Comparison of ENCODE assay signal across 8 cellular contexts in genomic region chr6:47413752-47414516, GRCh38.
DNase-seq lines count a peak whose midpoint lies in the region; ATAC-seq lines count a peak whose summit lies in the region.

No MANE protein-coding gene starts in this region.

- CTCF ChIA-PET in activated naive CD4-positive, alpha-beta T cell treated with anti-CD3 and anti-CD28 coated beads, Interleukin-2, amount 10 ng/mL, durations not matched to agents 7 days and 5 days (lab: Charles Lee) = interaction anchor here (0.6 to 4.0 kb wide), 11 partner anchors 9 to 630 kb away, joined by 3 to 30 read pairs (median 5); partner anchors contain the start of genes CD2AP and OPN5

- peaks cover 32% of the 10 kb centered on the region for H3K4me1 Mint-ChIP-seq in activated naive CD4-positive, alpha-beta T cell treated with anti-CD3 and anti-CD28 coated beads, Interleukin-2, amount 10 ng/mL, durations not matched to agents 7 days and 5 days

- H3K9me3 Mint-ChIP-seq in activated naive CD4-positive, alpha-beta T cell treated with anti-CD3 and anti-CD28 coated beads, Interleukin-2, amount 10 ng/mL, durations not matched to agents 7 days and 5 days = peaks cover 4% of the 10 kb centered on the region

- peaks cover 4% of the 10 kb centered on the region for H3K36me3 Mint-ChIP-seq in activated naive CD4-positive, alpha-beta T cell treated with anti-CD3 and anti-CD28 coated beads, Interleukin-2, amount 10 ng/mL, durations not matched to agents 7 days and 5 days

- peak overlapping the region; percentile 95 for H3K27ac Mint-ChIP-seq in activated naive CD4-positive, alpha-beta T cell treated with anti-CD3 and anti-CD28 coated beads, Interleukin-2, amount 10 ng/mL, durations not matched to agents 7 days and 5 days

- peaks cover 6% of the 10 kb centered on the region for H3K27me3 Mint-ChIP-seq in activated naive CD4-positive, alpha-beta T cell treated with anti-CD3 and anti-CD28 coated beads, Interleukin-2, amount 10 ng/mL, durations not matched to agents 7 days and 5 days

- ATAC-seq in GM19324 (IDR thresholded peaks at IDR 0.05; ENCODE audit: low FRiP score, unreplicated experiment) (peak; percentile 74), HG03342 (IDR thresholded peaks at IDR 0.05; ENCODE audit: unreplicated experiment) (peak; percentile 72)

- H3K4me3 Mint-ChIP-seq in activated naive CD4-positive, alpha-beta T cell treated with anti-CD3 and anti-CD28 coated beads, Interleukin-2, amount 10 ng/mL, durations not matched to agents 7 days and 5 days = peak overlapping the region; percentile 78

- DNase-seq in DMS114 treated with DMSO at 0.1 percent for 48 hours (lab: John Stamatoyannopoulos, UW; ENCODE audit: unreplicated experiment) = peak; percentile 85
- DNase-seq in NCI-H69 (lab: John Stamatoyannopoulos, UW) = peak; percentile 77
- peak; percentile 55 for DNase-seq in activated naive CD4-positive, alpha-beta T cell treated with anti-CD3 and anti-CD28 coated beads, Interleukin-2, amount 10 ng/mL, durations not matched to agents 7 days and 5 days
- DNase-seq in glomerular visceral epithelial cell (ENCODE audit: extremely low spot score) = peak; percentile 75
- DNase-seq in pons (ENCODE audit: low spot score) = peak; percentile 90
- no peak for DNase-seq in NCI-H187 treated with DMSO at 0.1 percent for 48 hours (lab: John Stamatoyannopoulos, UW)
